ENCODE assay signal across 2 cellular contexts in genomic region chr6:37467718-37468117, GRCh38.
A peak's percentile ranks its signal among the peaks of the same experiment; 100 is the strongest.
TF ChIP-seq lines count a peak whose summit lies in the region.

No MANE protein-coding gene starts in this region.

TF ChIP-seq in HEK293, 187 proteins besides CTCF, POLR2A, EP300 and RAD21:
- no peak for TF ChIP-seq ZNF19 (tag by site-specific recombination; IDR thresholded peaks at IDR 0.05; ENCODE audit: low read depth)
- TF ChIP-seq ZBTB11 (tag by site-specific recombination; conservative IDR thresholded peaks at IDR 0.05; ENCODE audit: low read depth), result no peak
- no peak for TF ChIP-seq TSHZ1 (tag by site-specific recombination; IDR thresholded peaks at IDR 0.05; ENCODE audit: borderline replicate concordance)
- TF ChIP-seq SETDB1 (IDR thresholded peaks at IDR 0.05; ENCODE audit: insufficient read length, low read length), result peak; percentile 63
- TF ChIP-seq ZNF488 (tag by site-specific recombination; IDR thresholded peaks at IDR 0.05), result no peak
TF ChIP-seq in HEK293: peak in this region for 1.

TF ChIP-seq in K562, 482 proteins besides CTCF, POLR2A, EP300 and RAD21:
- TF ChIP-seq CBX3 (IDR thresholded peaks at IDR 0.05; ENCODE audit: borderline replicate concordance in 1 of 2, low read length in 2 of 2), result 0 out of 3 replicates have a peak, but pooled peaks of 1 of the 2 experiments have one; percentile 28
- no peak for TF ChIP-seq DNMT1 (IDR thresholded peaks at IDR 0.05)
- TF ChIP-seq SP1 (CRISPR knock-in tag; IDR thresholded peaks at IDR 0.05), result no peak
- TF ChIP-seq ZNF518B (CRISPR knock-in tag; IDR thresholded peaks at IDR 0.05), result no peak
- no peak for TF ChIP-seq HDAC8 (tag; IDR thresholded peaks at IDR 0.05)
- TF ChIP-seq ZNF507 (tag; conservative IDR thresholded peaks at IDR 0.05), result peak; percentile 99
- TF ChIP-seq EHMT2 (IDR thresholded peaks at IDR 0.05), result no peak
- no peak for TF ChIP-seq PREB (CRISPR knock-in tag; IDR thresholded peaks at IDR 0.05)
- TF ChIP-seq RBM25 (IDR thresholded peaks at IDR 0.05; ENCODE audit: low read depth, low read length, severe bottlenecking), result peak; percentile 10
- no peak for TF ChIP-seq CSDE1 (IDR thresholded peaks at IDR 0.05)
- TF ChIP-seq ZNF354B (CRISPR knock-in tag; IDR thresholded peaks at IDR 0.05), result peak; percentile 96
